30 cellular contexts compared by ENCODE assay signal in genomic region chr3:37445163-37445562, GRCh38. TPM values are rescaled to one million over a fixed set of nuclear protein-coding genes. Genes with fewer than 3 reads are reported as not detected.
"Had no signal": no experiment of that assay in that cellular context is flagged by ENCODE, and none has a peak within 500 bp of the region (broad histone marks: within the 10 kb centered on the region; RNA-seq: fewer than 3 reads in every experiment).

No MANE protein-coding gene starts in this region.

- ATAC-seq: activated CD4-positive, CD25-positive, alpha-beta regulatory T cell treated with anti-CD3 and anti-CD28 coated beads, Interleukin-2, amount 50 U/mL, for 24 hours; activated CD8-positive, alpha-beta T cell treated with anti-CD3 and anti-CD28 coated beads for 36 hours; activated naive CD8-positive, alpha-beta T cell treated with anti-CD3 and anti-CD28 coated beads, Interleukin-2, amount 50 U/mL, for 24 hours; gastroesophageal sphincter; heart right ventricle; T-helper 17 cell had no signal

- H3K4me1 ChIP-seq: adrenal gland, breast epithelium, colonic mucosa, heart right ventricle had no signal

- H3K27me3 ChIP-seq: adrenal gland, colonic mucosa, gastroesophageal sphincter had no signal

- H3K4me3 ChIP-seq: adrenal gland, breast epithelium, cardiac muscle cell, colonic mucosa, esophagus squamous epithelium, gastroesophageal sphincter, heart right ventricle had no signal

- H3K36me3 ChIP-seq: adrenal gland, breast epithelium, cardiac muscle cell, colonic mucosa, esophagus squamous epithelium, gastroesophageal sphincter, heart right ventricle, WERI-Rb-1 had no signal

- H3K27ac ChIP-seq: adrenal gland, breast epithelium, cardiac muscle cell, colonic mucosa, epithelial cell of prostate, esophagus squamous epithelium, gastroesophageal sphincter, heart right ventricle, WERI-Rb-1 had no signal

- DNase-seq: activated B cell treated with CpG ODN at 0.5 μM for 24 hours; activated CD4-positive, alpha-beta T cell treated with anti-CD3 and anti-CD28 coated beads for 48 hours; activated CD4-positive, alpha-beta T cell treated with anti-CD3 and anti-CD28 coated beads, Interleukin-2, amount 50 U/mL, for 1 hour; activated CD4-positive, alpha-beta T cell treated with anti-CD3 and anti-CD28 coated beads, Interleukin-2, amount 50 U/mL, for 48 hours; activated CD8-positive, alpha-beta memory T cell treated with anti-CD3 and anti-CD28 coated beads for 24 hours; activated CD8-positive, alpha-beta T cell treated with anti-CD3 and anti-CD28 coated beads for 36 hours; activated effector memory CD4-positive, alpha-beta T cell treated with anti-CD3 and anti-CD28 coated beads, Interleukin-2, amount 50 U/mL, for 16 hours; activated naive CD4-positive, alpha-beta T cell treated with anti-CD3 and anti-CD28 coated beads for 36 hours; activated naive CD8-positive, alpha-beta T cell treated with anti-CD3 and anti-CD28 coated beads for 36 hours; activated naive CD8-positive, alpha-beta T cell treated with anti-CD3 and anti-CD28 coated beads, Interleukin-2, amount 50 U/mL, for 24 hours; activated T-cell treated with anti-CD3 and anti-CD28 coated beads, Interleukin-2, amount 50 U/mL, for 48 hours; adrenal gland; amygdala; aorta; central memory CD4-positive, alpha-beta T cell; cerebellar nuclear complex; colonic mucosa; effector CD8-positive, alpha-beta T cell; esophagus squamous epithelium; foreskin melanocyte; heart right ventricle; T-helper 1 cell; T-helper 17 cell; T1000; WERI-Rb-1 had no signal

- H3K9me3 ChIP-seq: adrenal gland, breast epithelium, colonic mucosa, esophagus squamous epithelium, gastroesophageal sphincter, heart right ventricle had no signal

RNA-seq across cellular contexts. Expression of gene ITGA9, which starts 6.8 kb away (rescaled TPM):
- total RNA-seq: activated B cell treated with CpG ODN at 0.5 μM for 24 hours; activated CD8-positive, alpha-beta T cell treated with anti-CD3 and anti-CD28 coated beads for 36 hours had no signal
